ENCODE assay signal across 9 cellular contexts in the genomic region with DNA sequence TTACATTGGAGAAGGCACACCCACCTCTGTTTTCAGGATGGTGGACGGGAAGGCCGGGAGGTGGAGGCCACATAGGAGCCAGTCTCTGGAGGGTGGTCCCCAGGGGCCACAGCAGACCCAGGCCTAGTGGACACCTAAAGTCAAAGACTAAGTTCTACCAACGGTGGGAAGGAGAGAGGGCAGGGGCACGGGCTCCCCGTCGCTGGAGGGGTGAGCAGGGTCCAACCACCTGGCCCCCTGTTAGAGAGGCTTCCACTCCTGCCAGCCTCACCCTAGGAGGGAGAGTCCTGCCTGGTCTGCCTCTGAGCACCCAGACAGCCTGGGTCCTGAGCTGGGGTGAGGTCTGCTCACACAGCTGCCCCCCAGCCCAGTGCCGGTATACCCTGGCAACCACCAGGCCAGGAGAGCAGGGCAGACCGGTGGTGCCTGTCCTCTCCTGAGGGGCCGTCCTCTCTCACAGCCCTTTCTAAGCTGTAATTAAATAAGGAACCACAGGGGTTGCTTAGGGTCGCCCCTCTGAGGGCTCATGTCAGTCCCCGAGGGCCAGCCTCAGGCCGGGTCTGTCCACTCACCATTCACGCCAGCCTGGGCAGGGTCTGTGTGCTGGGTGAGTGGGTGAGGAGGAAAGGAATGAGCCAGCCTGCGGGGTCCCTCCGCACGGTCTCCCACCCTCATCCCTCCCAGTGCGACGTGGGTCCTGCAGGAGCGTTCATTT. TPM values are rescaled to one million over a fixed set of nuclear protein-coding genes. Genes with fewer than 3 reads are reported as not detected.
DNase-seq lines count a peak whose midpoint lies in the region; ATAC-seq and TF ChIP-seq lines count a peak whose summit lies in the region.
"Had no signal": no experiment of that assay in that cellular context is flagged by ENCODE, and none has a peak within 500 bp of the region (broad histone marks: within the 10 kb centered on the region; RNA-seq: fewer than 3 reads in every experiment).

No MANE protein-coding gene starts in this region.

- H2AFZ ChIP-seq in fibroblast of lung (ENCODE audit: low read length) = no peak overlapping the region

- no peaks in the 10 kb centered on the region for H3K27me3 Mint-ChIP-seq in activated T-cell treated with anti-CD3 and anti-CD28 coated beads, Interleukin-2, amount 50 U/mL, for 24 hours
- no peaks in the 10 kb centered on the region for H3K27me3 Mint-ChIP-seq in activated CD8-positive, alpha-beta T cell treated with anti-CD3 and anti-CD28 coated beads for 36 hours
- no peaks in the 10 kb centered on the region for H3K27me3 Mint-ChIP-seq in activated CD8-positive, alpha-beta memory T cell treated with anti-CD3 and anti-CD28 coated beads, Interleukin-2, amount 10 ng/mL, durations not matched to agents 7 days and 5 days

- peaks cover 33% of the 10 kb centered on the region for H3K4me1 ChIP-seq in fibroblast of lung (ENCODE audit: control insufficient read depth, extremely low read depth, insufficient read depth, low read length)

- no peak overlapping the region for H3K27ac ChIP-seq in fibroblast of lung (ENCODE audit: insufficient read depth, low read length)
- peak overlapping the region; percentile 99 for H3K27ac ChIP-seq in substantia nigra (ENCODE audit: low read depth, low read length, poor library complexity, severe bottlenecking)

- TF ChIP-seq CTCF in activated CD8-positive, alpha-beta T cell treated with anti-CD3 and anti-CD28 coated beads for 36 hours (IDR thresholded peaks at IDR 0.05) = no peak
- no peak for TF ChIP-seq CTCF in fibroblast of lung (conservative IDR thresholded peaks at IDR 0.05 in 1 of 2, IDR thresholded peaks at IDR 0.05 in 1 of 2; ENCODE audit: low read depth in 1 of 2, low read length in 2 of 2)

- intact Hi-C loops in activated CD8-positive, alpha-beta T cell treated with anti-CD3 and anti-CD28 coated beads for 36 hours (cut with micrococcal nuclease) = no loop called here

- H3K9me3 ChIP-seq in fibroblast of lung (ENCODE audit: control insufficient read depth, insufficient read depth, low read depth, low read length) = no peaks in the 10 kb centered on the region
- H3K9me3 ChIP-seq: mucosa of descending colon had no signal

- no peaks in the 10 kb centered on the region for H3K9me3 Mint-ChIP-seq in activated T-cell treated with anti-CD3 and anti-CD28 coated beads, Interleukin-2, amount 50 U/mL, for 24 hours
- H3K9me3 Mint-ChIP-seq in activated CD8-positive, alpha-beta T cell treated with anti-CD3 and anti-CD28 coated beads for 36 hours = no peaks in the 10 kb centered on the region
- no peaks in the 10 kb centered on the region for H3K9me3 Mint-ChIP-seq in activated CD8-positive, alpha-beta memory T cell treated with anti-CD3 and anti-CD28 coated beads, Interleukin-2, amount 10 ng/mL, durations not matched to agents 7 days and 5 days (ENCODE audit: low read depth)

- POLR2A ChIA-PET in activated CD8-positive, alpha-beta T cell treated with anti-CD3 and anti-CD28 coated beads for 36 hours (lab: Charles Lee) = interaction anchor here (0.9 kb wide), 1 partner anchor 15 kb away, joined by 3 read pairs; no protein-coding TSS in a partner anchor

- no peak for DNase-seq in activated T-cell treated with anti-CD3 and anti-CD28 coated beads, Interleukin-2, amount 50 U/mL, for 24 hours
- no peak for DNase-seq in activated T-cell treated with anti-CD3 and anti-CD28 coated beads, Interleukin-2, amount 50 U/mL, for 1 hour
- no peak for DNase-seq in activated CD8-positive, alpha-beta T cell treated with anti-CD3 and anti-CD28 coated beads for 36 hours
- DNase-seq in fibroblast of lung (ENCODE audit: low read depth in 2 of 2) = no peak
- DNase-seq in substantia nigra (lab: John Stamatoyannopoulos, UW) = no peak
- DNase-seq in activated CD8-positive, alpha-beta memory T cell treated with anti-CD3 and anti-CD28 coated beads for 24 hours = no peak
- no peak for DNase-seq in central memory CD4-positive, alpha-beta T cell
- DNase-seq in activated CD8-positive, alpha-beta memory T cell treated with anti-CD3 and anti-CD28 coated beads, Interleukin-2, amount 10 ng/mL, durations not matched to agents 7 days and 5 days = no peak

- H3K79me2 ChIP-seq in fibroblast of lung (ENCODE audit: control insufficient read depth, insufficient read depth, low read length) = peaks cover 72% of the 10 kb centered on the region

- H3K9ac ChIP-seq in fibroblast of lung (ENCODE audit: insufficient read depth, low read length) = no peak overlapping the region

- H3K4me2 ChIP-seq in fibroblast of lung (ENCODE audit: extremely low read depth, insufficient read depth, low read length) = peak overlapping the region; percentile 98

- H3K27ac Mint-ChIP-seq in activated T-cell treated with anti-CD3 and anti-CD28 coated beads, Interleukin-2, amount 50 U/mL, for 24 hours = peak overlapping the region; percentile 84
- H3K27ac Mint-ChIP-seq in activated CD8-positive, alpha-beta T cell treated with anti-CD3 and anti-CD28 coated beads for 36 hours = no peak overlapping the region
- no peak overlapping the region for H3K27ac Mint-ChIP-seq in activated CD8-positive, alpha-beta memory T cell treated with anti-CD3 and anti-CD28 coated beads, Interleukin-2, amount 10 ng/mL, durations not matched to agents 7 days and 5 days

- H3K4me1 Mint-ChIP-seq in activated T-cell treated with anti-CD3 and anti-CD28 coated beads, Interleukin-2, amount 50 U/mL, for 24 hours (ENCODE audit: low read depth) = peaks cover 63% of the 10 kb centered on the region
- H3K4me1 Mint-ChIP-seq in activated CD8-positive, alpha-beta T cell treated with anti-CD3 and anti-CD28 coated beads for 36 hours (ENCODE audit: low read depth) = peaks cover 53% of the 10 kb centered on the region
- H3K4me1 Mint-ChIP-seq in activated CD8-positive, alpha-beta memory T cell treated with anti-CD3 and anti-CD28 coated beads, Interleukin-2, amount 10 ng/mL, durations not matched to agents 7 days and 5 days = peaks cover 40% of the 10 kb centered on the region

- peak overlapping the region; percentile 81 for H3K4me3 Mint-ChIP-seq in activated T-cell treated with anti-CD3 and anti-CD28 coated beads, Interleukin-2, amount 50 U/mL, for 24 hours
- peak overlapping the region; percentile 79 for H3K4me3 Mint-ChIP-seq in activated CD8-positive, alpha-beta T cell treated with anti-CD3 and anti-CD28 coated beads for 36 hours
- no peak overlapping the region for H3K4me3 Mint-ChIP-seq in activated CD8-positive, alpha-beta memory T cell treated with anti-CD3 and anti-CD28 coated beads, Interleukin-2, amount 10 ng/mL, durations not matched to agents 7 days and 5 days

- H3K36me3 Mint-ChIP-seq in activated T-cell treated with anti-CD3 and anti-CD28 coated beads, Interleukin-2, amount 50 U/mL, for 24 hours (ENCODE audit: low read depth) = peaks cover 33% of the 10 kb centered on the region
- peaks cover 2% of the 10 kb centered on the region for H3K36me3 Mint-ChIP-seq in activated CD8-positive, alpha-beta T cell treated with anti-CD3 and anti-CD28 coated beads for 36 hours (ENCODE audit: low read depth)
- H3K36me3 Mint-ChIP-seq in activated CD8-positive, alpha-beta memory T cell treated with anti-CD3 and anti-CD28 coated beads, Interleukin-2, amount 10 ng/mL, durations not matched to agents 7 days and 5 days = no peaks in the 10 kb centered on the region

- CTCF ChIA-PET in activated CD8-positive, alpha-beta T cell treated with anti-CD3 and anti-CD28 coated beads for 36 hours (lab: Charles Lee) = interaction anchor here (0.8 kb wide), 1 partner anchor 14 kb away, joined by 3 read pairs; no protein-coding TSS in a partner anchor
- CTCF ChIA-PET in activated CD8-positive, alpha-beta memory T cell treated with anti-CD3 and anti-CD28 coated beads, Interleukin-2, amount 10 ng/mL, durations not matched to agents 7 days and 5 days (lab: Charles Lee) = interaction anchor here (1.1 to 2.3 kb wide), 3 partner anchors 13 to 32 kb away, joined by 3 to 9 read pairs (median 8); no protein-coding TSS in a partner anchor

- no peaks in the 10 kb centered on the region for H3K27me3 ChIP-seq in fibroblast of lung (ENCODE audit: control insufficient read depth, insufficient read depth, low read length)

- peaks cover 23% of the 10 kb centered on the region for H3K36me3 ChIP-seq in fibroblast of lung (ENCODE audit: control insufficient read depth, insufficient read depth, low read length)

- H4K20me1 ChIP-seq in fibroblast of lung (ENCODE audit: control insufficient read depth, extremely low read depth, insufficient read depth, low read length) = peaks cover 3% of the 10 kb centered on the region

- no peak for ATAC-seq in activated CD8-positive, alpha-beta T cell treated with anti-CD3 and anti-CD28 coated beads for 36 hours
- ATAC-seq in activated CD8-positive, alpha-beta memory T cell treated with anti-CD3 and anti-CD28 coated beads, Interleukin-2, amount 10 ng/mL, durations not matched to agents 7 days and 5 days = no peak
- ATAC-seq: mucosa of descending colon had no signal

- H3K4me3 ChIP-seq in fibroblast of lung (replicated peaks in 1 of 4; ENCODE audit: control extremely low read depth in 1 of 4, insufficient read depth in 1 of 4, low read depth in 3 of 4, low read length in 4 of 4) = peak overlapping the region in 2 of 4 experiments; percentile 14 to 93
- H3K4me3 ChIP-seq: mucosa of descending colon had no signal

RNA-seq across cellular contexts. Expression of a gene that starts 2.3 kb away (rescaled TPM):
- 10 to 100 TPM; 61.5 to 65.0 TPM for total RNA-seq in activated CD8-positive, alpha-beta T cell treated with anti-CD3 and anti-CD28 coated beads for 36 hours
- 23.9 and 50.9 TPM in 2 replicates for total RNA-seq in fibroblast of lung
- polyA plus RNA-seq in fibroblast of lung = 19.8 and 32.3 TPM in 2 replicates
- 51.0 and 84.7 TPM in 2 replicates for polyA plus RNA-seq in fibroblast of lung (2012)
- polyA minus RNA-seq in fibroblast of lung (ENCODE audit: low replicate concordance) = 42.6 and 56.9 TPM in 2 replicates
- 10 to 100 TPM; 59.9 to 63.6 TPM for total RNA-seq in activated CD8-positive, alpha-beta memory T cell treated with anti-CD3 and anti-CD28 coated beads, Interleukin-2, amount 10 ng/mL, durations not matched to agents 7 days and 5 days

RNA-seq across cellular contexts. Expression of a gene that starts 32.3 kb away (rescaled TPM):
- total RNA-seq in activated CD8-positive, alpha-beta T cell treated with anti-CD3 and anti-CD28 coated beads for 36 hours = 1 to 10 TPM; 2.7 to 3.0 TPM
- 2.3 and 3.5 TPM in 2 replicates for total RNA-seq in fibroblast of lung
- 1.3 and 2.2 TPM in 2 replicates for polyA plus RNA-seq in fibroblast of lung
- 2.3 and 2.7 TPM in 2 replicates for polyA plus RNA-seq in fibroblast of lung (2012)
- polyA minus RNA-seq in fibroblast of lung (ENCODE audit: low replicate concordance) = 0.15 TPM in 1 of 2 replicates, not detected in the other
- 1 to 10 TPM; 2.5 to 3.5 TPM for total RNA-seq in activated CD8-positive, alpha-beta memory T cell treated with anti-CD3 and anti-CD28 coated beads, Interleukin-2, amount 10 ng/mL, durations not matched to agents 7 days and 5 days
